In the genomic region with DNA sequence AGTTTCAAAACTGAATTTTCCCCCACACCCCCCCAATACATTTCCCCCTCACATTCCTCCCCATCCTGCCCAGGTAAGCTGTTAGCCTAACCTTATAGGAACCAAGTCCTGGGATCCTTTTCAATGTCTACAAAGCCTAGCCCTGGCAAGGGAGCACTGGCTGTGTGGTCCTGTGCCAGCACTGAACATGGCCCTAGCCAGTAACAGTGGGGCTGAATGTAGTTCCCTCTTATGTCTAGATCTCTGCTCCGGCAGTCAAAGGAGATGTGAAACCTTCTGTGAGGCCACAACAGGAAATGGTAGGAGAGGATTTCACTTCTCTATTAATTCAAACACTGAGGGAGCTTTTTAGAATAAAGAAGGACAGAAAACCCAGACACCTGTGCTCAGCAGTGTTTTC, we compare ENCODE assay signal across 8 cellular contexts. TPM values are rescaled to one million over a fixed set of nuclear protein-coding genes. Genes with fewer than 3 reads are reported as not detected.
A peak's percentile ranks its signal among the peaks of the same experiment; 100 is the strongest.
DNase-seq lines count a peak whose midpoint lies in the region; ATAC-seq, FAIRE-seq and TF ChIP-seq lines count a peak whose summit lies in the region.

No MANE protein-coding gene starts in this region.

- no peak overlapping the region for H2AFZ ChIP-seq in mesenchymal stem cell (ENCODE audit: low read depth, low read length)

- peaks cover 6 to 11% of the 10 kb centered on the region in 2 donors for H3K4me1 ChIP-seq in adrenal gland (replicated peaks in 1 of 2)
- H3K4me1 ChIP-seq in stomach = peaks cover 0 to 23% (median 16%) of the 10 kb centered on the region in 4 donors
- peaks cover 6% of the 10 kb centered on the region for H3K4me1 ChIP-seq in mesenchymal stem cell (ENCODE audit: control insufficient read depth, insufficient read depth, low read depth, low read length)

- H3K36me3 ChIP-seq in adrenal gland (replicated peaks in 1 of 2) = no peaks in the 10 kb centered on the region
- peaks cover 0 to 7% (median under 1%) of the 10 kb centered on the region in 4 donors for H3K36me3 ChIP-seq in stomach
- no peaks in the 10 kb centered on the region for H3K36me3 ChIP-seq in mesenchymal stem cell (ENCODE audit: control insufficient read depth in 1 of 2, insufficient read depth in 2 of 2, low read depth in 1 of 2, low read length in 2 of 2)

- peak; percentile 89 for TF ChIP-seq POLR2A in GM12891 (IDR thresholded peaks at IDR 0.05; ENCODE audit: low read depth, low read length)
- TF ChIP-seq POLR2A in adrenal gland (IDR thresholded peaks at IDR 0.05) = no peak
- no peak for TF ChIP-seq POLR2A in stomach (IDR thresholded peaks at IDR 0.05)

- no peak overlapping the region for H4K8ac ChIP-seq in mesenchymal stem cell (ENCODE audit: low read length)

- TF ChIP-seq CTCF in adrenal gland (IDR thresholded peaks at IDR 0.05) (no peak), stomach (IDR thresholded peaks at IDR 0.05) (no peak), D721Med (IDR thresholded peaks at IDR 0.05; ENCODE audit: insufficient read depth, missing control alignments) (no peak)

- no peak for TF ChIP-seq EP300 in stomach (IDR thresholded peaks at IDR 0.05)

- no peak overlapping the region for H2BK120ac ChIP-seq in mesenchymal stem cell (ENCODE audit: low read depth, low read length)

- peak; percentile 37 for ATAC-seq in GM21619 (IDR thresholded peaks at IDR 0.05; ENCODE audit: unreplicated experiment)

- H2BK15ac ChIP-seq in mesenchymal stem cell (ENCODE audit: low read depth, poor library complexity, severe bottlenecking) = no peak overlapping the region

- DNase-seq in GM12891 (ENCODE audit: insufficient read length, low spot score) = no peak
- DNase-seq in NAMALWA (ENCODE audit: low spot score) = peak; percentile 95
- DNase-seq in adrenal gland = peak in 1 of 7 donors; percentile 43
- DNase-seq in stomach = peak; percentile 45
- no peak for DNase-seq in mesenchymal stem cell
- DNase-seq in D721Med (ENCODE audit: insufficient read length, low spot score) = no peak
- no peak for DNase-seq in NCI-H2227 treated with DMSO at 0.1 percent for 48 hours (lab: John Stamatoyannopoulos, UW)

- H2AK5ac ChIP-seq in mesenchymal stem cell (ENCODE audit: low read length, severe bottlenecking) = no peak overlapping the region

- H3K9me3 ChIP-seq in adrenal gland (replicated peaks in 1 of 3) = no peaks in the 10 kb centered on the region
- H3K9me3 ChIP-seq in stomach = peaks cover 0 to 5% (median 0%) of the 10 kb centered on the region in 4 donors
- H3K9me3 ChIP-seq in mesenchymal stem cell (ENCODE audit: control insufficient read depth, low read length) = no peaks in the 10 kb centered on the region

- no peaks in the 10 kb centered on the region for H3K27me3 ChIP-seq in adrenal gland
- H3K27me3 ChIP-seq in stomach = no peaks in the 10 kb centered on the region
- H3K27me3 ChIP-seq in mesenchymal stem cell (ENCODE audit: control insufficient read depth in 1 of 2, insufficient read depth in 1 of 2, low read length in 2 of 2) = no peaks in the 10 kb centered on the region

- intact Hi-C loops in adrenal gland (cut with DNase I) = no loop called here
- intact Hi-C loops in stomach (cut with DNase I; ENCODE audit: low total_unique reads) = no loop called here

- H3K9ac ChIP-seq in mesenchymal stem cell (ENCODE audit: low read length) = no peak overlapping the region

- 36 to 67% (median 59%) methylated on average over 1 of the region's 1 CpG for WGBS in adrenal gland, 4 donors
- WGBS in stomach, 5 donors = 36 to 74% (median 62%) methylated on average over 1 of the region's 1 CpG
- WGBS in mesenchymal stem cell = no CpG with 5 or more reads among the region's 1 CpG

- no peak overlapping the region for H3K4me3 ChIP-seq in adrenal gland
- no peak overlapping the region for H3K4me3 ChIP-seq in stomach
- no peak overlapping the region for H3K4me3 ChIP-seq in mesenchymal stem cell (ENCODE audit: insufficient read depth in 1 of 2, low read depth in 1 of 2, low read length in 2 of 2)

- H3K4ac ChIP-seq in mesenchymal stem cell (ENCODE audit: low read depth in 1 of 2, low read length in 2 of 2) = no peak overlapping the region

- H3K79me1 ChIP-seq in mesenchymal stem cell (replicated peaks; ENCODE audit: low read length, poor library complexity, severe bottlenecking) = no peaks in the 10 kb centered on the region

- no peak overlapping the region for H2BK5ac ChIP-seq in mesenchymal stem cell (ENCODE audit: low read depth, low read length, poor library complexity, severe bottlenecking)

- no peak overlapping the region for H4K91ac ChIP-seq in mesenchymal stem cell (ENCODE audit: low read length)

- H3K18ac ChIP-seq in mesenchymal stem cell (ENCODE audit: low read depth in 1 of 2, low read length in 2 of 2) = no peak overlapping the region

- no peak overlapping the region for H3K4me2 ChIP-seq in mesenchymal stem cell (ENCODE audit: low read length, poor library complexity, severe bottlenecking)

- FAIRE-seq in GM12891 (lab: Jason Lieb, UNC) (peak; percentile 97), D721Med (lab: Jason Lieb, UNC) (no peak)

- no peak overlapping the region for H3K14ac ChIP-seq in mesenchymal stem cell (ENCODE audit: low read length in 2 of 2)

- peak overlapping the region in 3 of 5 donors; percentile 16 to 63 (median 38) for H3K27ac ChIP-seq in adrenal gland
- peak overlapping the region in 4 of 5 donors; percentile 11 to 90 (median 42) for H3K27ac ChIP-seq in stomach
- H3K27ac ChIP-seq in mesenchymal stem cell (ENCODE audit: low read length, poor library complexity, severe bottlenecking) = no peak overlapping the region

- H3K23ac ChIP-seq in mesenchymal stem cell (ENCODE audit: low read length in 2 of 2) = no peak overlapping the region

- no peak overlapping the region for H2BK12ac ChIP-seq in mesenchymal stem cell (ENCODE audit: low read length in 2 of 2)

TF ChIP-seq in GM12891, 5 proteins besides CTCF, POLR2A, EP300 and RAD21:
- TF ChIP-seq PAX5 (IDR thresholded peaks at IDR 0.05; ENCODE audit: insufficient read depth, low read length, severe bottlenecking) (no peak), POLR2AphosphoS5 (IDR thresholded peaks at IDR 0.05; ENCODE audit: low read depth, low read length) (peak; percentile 90), TAF1 (IDR thresholded peaks at IDR 0.05; ENCODE audit: low read depth, low read length) (peak; percentile 53; the same call in 1 of the 2 replicates), SPI1 (IDR thresholded peaks at IDR 0.05; ENCODE audit: low read depth, low read length) (peak; percentile 99), POU2F2 (IDR thresholded peaks at IDR 0.05; ENCODE audit: low read depth, low read length) (peak; percentile 61)
TF ChIP-seq in GM12891: peak in this region for 4.

RNA-seq across cellular contexts. Expression of gene HLA-DMB, which starts 3.4 kb away (rescaled TPM):
- polyA plus RNA-seq in GM12891 (2012; ENCODE audit: low read depth, missing spikeins) = 358 TPM
- total RNA-seq in adrenal gland = 100 to 1,000 TPM in 1 of 8 donors, 10 to 100 TPM in 7; 37.3 to 118 (median 85.7) TPM
- 10 to 100 TPM in 2 of 3 donors, 1 to 10 TPM in 1; 9.1 to 41.2 (median 23.9) TPM for polyA plus RNA-seq in adrenal gland
- 10 to 100 TPM in 2 of 5 donors, 1 to 10 TPM in 2, not detected in 1; 7.6 to 27.1 (median 13.4) TPM for total RNA-seq in stomach
- 10 to 100 TPM in 2 of 3 donors, 1 to 10 TPM in 1; 8.1 to 25.3 (median 11.8) TPM for polyA plus RNA-seq in stomach
- 1.5 TPM for polyA plus RNA-seq in mesenchymal stem cell (2013, experiment 1 of 2)
- 1.7 TPM for polyA plus RNA-seq in mesenchymal stem cell (2013, experiment 2 of 2)

RNA-seq across cellular contexts. Expression of gene HLA-DMA, which starts 8.6 kb away (rescaled TPM):
- 434 TPM for polyA plus RNA-seq in GM12891 (2012; ENCODE audit: low read depth, missing spikeins)
- total RNA-seq in adrenal gland = 100 to 1,000 TPM in 5 of 8 donors, 10 to 100 TPM in 3; 40.3 to 269 (median 140) TPM
- 100 to 1,000 TPM in 2 of 3 donors, 10 to 100 TPM in 1; 87.5 to 138 (median 108) TPM for polyA plus RNA-seq in adrenal gland
- total RNA-seq in stomach = 100 to 1,000 TPM in 1 of 5 donors, 10 to 100 TPM in 2, 1 to 10 TPM in 1, under 1 TPM in 1; 0.87 to 129 (median 34.4) TPM
- 10 to 100 TPM; 15.1 to 93.2 (median 30.0) TPM for polyA plus RNA-seq in stomach
- 12.4 TPM for polyA plus RNA-seq in mesenchymal stem cell (2013, experiment 1 of 2)
- 12.7 TPM for polyA plus RNA-seq in mesenchymal stem cell (2013, experiment 2 of 2)

RNA-seq across cellular contexts. Expression of gene BRD2, which starts 24.1 kb away (rescaled TPM):
- polyA plus RNA-seq in GM12891 (2012; ENCODE audit: low read depth, missing spikeins) = 178 TPM
- total RNA-seq in adrenal gland = 100 to 1,000 TPM; 134 to 196 (median 165) TPM
- polyA plus RNA-seq in adrenal gland = 100 to 1,000 TPM; 127 to 288 (median 152) TPM
- 100 to 1,000 TPM; 111 to 538 (median 190) TPM for total RNA-seq in stomach
- 10 to 100 TPM; 70.7 to 78.7 (median 74.4) TPM for polyA plus RNA-seq in stomach
- polyA plus RNA-seq in mesenchymal stem cell (2013, experiment 1 of 2) = 132 TPM
- 129 TPM for polyA plus RNA-seq in mesenchymal stem cell (2013, experiment 2 of 2)

Comparison
In these comparisons a context has a peak if more than half of its experiments do, and no peak if none do; other contexts are left out.
1. DNase-seq: peak in NAMALWA (single experiment) and stomach (single experiment); none in GM12891 (single experiment), mesenchymal stem cell (single experiment), D721Med (single experiment) and NCI-H2227 treated with DMSO at 0.1 percent for 48 hours (single experiment).